ENCODE assay signal across 1 cellular context in the genomic region with DNA sequence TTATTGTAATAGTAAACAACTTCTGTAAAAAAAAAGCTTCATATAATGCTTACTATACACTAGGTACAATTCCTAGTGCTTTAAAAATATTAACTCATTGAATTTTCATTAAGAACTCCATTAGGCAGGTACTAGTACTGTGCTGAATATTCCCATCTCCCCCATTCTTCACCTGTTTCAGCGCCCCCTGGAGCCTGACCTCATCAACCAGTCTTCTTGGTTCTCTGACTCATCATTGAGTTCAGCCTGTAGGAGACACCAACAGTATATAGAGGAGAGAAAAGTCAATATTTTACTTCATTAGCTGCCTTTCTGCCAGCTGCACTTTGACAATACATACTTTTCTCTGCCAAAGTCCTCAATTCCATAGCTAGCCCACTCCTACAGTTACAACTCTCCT.
TF ChIP-seq lines count a peak whose summit lies in the region.

No MANE protein-coding gene starts in this region.

TF ChIP-seq in GM12878, 131 proteins besides CTCF, POLR2A, EP300 and RAD21:
- TF ChIP-seq WRNIP1 (IDR thresholded peaks at IDR 0.05; ENCODE audit: borderline replicate concordance, low read depth, low read length) (no peak), POLR2AphosphoS2 (IDR thresholded peaks at IDR 0.05; ENCODE audit: low read depth, low read length) (no peak), NFIC (IDR thresholded peaks at IDR 0.05; ENCODE audit: low read depth, low read length) (no peak), RBBP5 (conservative IDR thresholded peaks at IDR 0.05) (no peak)
- TF ChIP-seq, protein P1, sequence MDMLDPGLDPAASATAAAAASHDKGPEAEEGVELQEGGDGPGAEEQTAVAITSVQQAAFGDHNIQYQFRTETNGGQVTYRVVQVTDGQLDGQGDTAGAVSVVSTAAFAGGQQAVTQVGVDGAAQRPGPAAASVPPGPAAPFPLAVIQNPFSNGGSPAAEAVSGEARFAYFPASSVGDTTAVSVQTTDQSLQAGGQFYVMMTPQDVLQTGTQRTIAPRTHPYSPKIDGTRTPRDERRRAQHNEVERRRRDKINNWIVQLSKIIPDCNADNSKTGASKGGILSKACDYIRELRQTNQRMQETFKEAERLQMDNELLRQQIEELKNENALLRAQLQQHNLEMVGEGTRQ (IDR thresholded peaks at IDR 0.05; ENCODE audit: borderline replicate concordance, low read depth, low read length), result no peak
